ENCODE assay signal across 36 cellular contexts in the genomic region with DNA sequence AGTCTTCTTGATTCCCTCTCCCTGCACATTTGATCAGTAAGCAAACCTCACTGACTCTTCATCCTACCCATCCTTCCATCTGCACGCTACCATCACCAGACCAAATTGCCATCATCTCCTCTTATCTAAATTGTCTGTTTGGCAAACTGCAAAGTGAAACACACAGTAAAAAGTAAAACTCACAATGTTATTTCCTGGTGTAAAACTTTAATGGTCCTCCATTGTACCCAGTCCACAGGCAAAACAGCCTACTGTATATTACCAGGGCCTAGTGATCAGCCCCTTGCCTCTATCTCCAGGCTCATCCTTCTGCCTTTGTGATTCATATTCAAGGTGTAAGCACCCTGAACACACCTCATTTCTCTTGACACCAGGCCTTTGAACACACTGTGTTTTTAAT.
"Had no signal": no experiment of that assay in that cellular context is flagged by ENCODE, and none has a peak within 500 bp of the region (broad histone marks: within the 10 kb centered on the region; RNA-seq: fewer than 3 reads in every experiment).

No MANE protein-coding gene starts in this region.

- H3K4me3 Mint-ChIP-seq: activated naive CD4-positive, alpha-beta T cell treated with anti-CD3 and anti-CD28 coated beads for 36 hours; activated naive CD4-positive, alpha-beta T cell treated with anti-CD3 and anti-CD28 coated beads, Interleukin-2, amount 10 ng/mL, durations not matched to agents 7 days and 5 days; activated naive CD4-positive, alpha-beta T cell treated with anti-CD3 and anti-CD28 coated beads, Interleukin-2, amount 50 U/mL, for 24 hours; activated naive CD8-positive, alpha-beta T cell; activated naive CD8-positive, alpha-beta T cell treated with anti-CD3 and anti-CD28 coated beads for 36 hours; activated naive CD8-positive, alpha-beta T cell treated with anti-CD3 and anti-CD28 coated beads, Interleukin-2, amount 10 ng/mL, durations not matched to agents 7 days and 5 days; activated naive CD8-positive, alpha-beta T cell treated with anti-CD3 and anti-CD28 coated beads, Interleukin-2, amount 50 U/mL, for 24 hours; activated T-cell treated with anti-CD3 and anti-CD28 coated beads, Interleukin-2, amount 50 U/mL, for 24 hours; activated T-cell treated with anti-CD3 and anti-CD28 coated beads, Interleukin-2, amount 50 U/mL, for 4 hours; activated T-cell treated with anti-CD3 and anti-CD28 coated beads, Interleukin-2, amount 50 U/mL, for 72 hours; activated T-helper 1 cell treated with anti-CD3 and anti-CD28 coated beads, Interleukin-12 subunit alpha, Interleukin-12 subunit beta, Interleukin-2, Interleukin-4 antibody, amounts not matched to agents 30 ng/mL and 10 ng/mL and 1 ng/mL, durations not matched to agents 14 hours and 24 hours and 36 hours; brain; central memory CD8-positive, alpha-beta T cell had no signal

- DNase-seq: activated effector memory CD4-positive, alpha-beta T cell treated with anti-CD3 and anti-CD28 coated beads, Interleukin-2, amount 50 U/mL, for 16 hours; activated effector memory CD4-positive, alpha-beta T cell treated with Interleukin-2 at 50 U/mL for 16 hours; activated gamma-delta T cell; activated gamma-delta T cell treated with Interleukin-2 at 50 U/mL for 16 hours; activated naive CD4-positive, alpha-beta T cell; activated naive CD4-positive, alpha-beta T cell treated with anti-CD3 and anti-CD28 coated beads for 36 hours; activated naive CD4-positive, alpha-beta T cell treated with anti-CD3 and anti-CD28 coated beads, Interleukin-2, amount 10 ng/mL, durations not matched to agents 7 days and 5 days; activated naive CD4-positive, alpha-beta T cell treated with anti-CD3 and anti-CD28 coated beads, Interleukin-2, amount 50 U/mL, for 16 hours; activated naive CD4-positive, alpha-beta T cell treated with Interleukin-2 at 50 U/mL for 16 hours; activated naive CD8-positive, alpha-beta T cell treated with anti-CD3 and anti-CD28 coated beads for 36 hours; activated naive CD8-positive, alpha-beta T cell treated with anti-CD3 and anti-CD28 coated beads, Interleukin-2, amount 10 ng/mL, durations not matched to agents 7 days and 5 days; activated naive CD8-positive, alpha-beta T cell treated with anti-CD3 and anti-CD28 coated beads, Interleukin-2, amount 50 U/mL, for 24 hours; activated T-cell treated with anti-CD3 and anti-CD28 coated beads for 4 hours; activated T-cell treated with anti-CD3 and anti-CD28 coated beads, Interleukin-2, amount 50 U/mL, for 1 hour; activated T-cell treated with anti-CD3 and anti-CD28 coated beads, Interleukin-2, amount 50 U/mL, for 24 hours; activated T-cell treated with anti-CD3 and anti-CD28 coated beads, Interleukin-2, amount 50 U/mL, for 4 hours; activated T-cell treated with anti-CD3 and anti-CD28 coated beads, Interleukin-2, amount 50 U/mL, for 48 hours; activated T-cell treated with anti-CD3 and anti-CD28 coated beads, Interleukin-2, amount 50 U/mL, for 72 hours; adrenal gland; amniotic stem cell; amygdala; anterior cingulate cortex; aorta; body of pancreas; brain microvascular endothelial cell; central memory CD4-positive, alpha-beta T cell; cerebellar nuclear complex had no signal

- H3K36me3 Mint-ChIP-seq: activated naive CD4-positive, alpha-beta T cell treated with anti-CD3 and anti-CD28 coated beads, Interleukin-2, amount 10 ng/mL, durations not matched to agents 7 days and 5 days; activated naive CD4-positive, alpha-beta T cell treated with anti-CD3 and anti-CD28 coated beads, Interleukin-2, amount 50 U/mL, for 24 hours; activated naive CD4-positive, alpha-beta T cell treated with anti-CD3 and anti-CD28 coated beads, Interleukin-2, amount 50 U/mL, for 72 hours; activated naive CD8-positive, alpha-beta T cell; activated naive CD8-positive, alpha-beta T cell treated with anti-CD3 and anti-CD28 coated beads for 36 hours; activated naive CD8-positive, alpha-beta T cell treated with anti-CD3 and anti-CD28 coated beads, Interleukin-2, amount 10 ng/mL, durations not matched to agents 7 days and 5 days had no signal

- H3K27ac Mint-ChIP-seq: activated naive CD4-positive, alpha-beta T cell treated with anti-CD3 and anti-CD28 coated beads for 36 hours; activated naive CD4-positive, alpha-beta T cell treated with anti-CD3 and anti-CD28 coated beads, Interleukin-2, amount 10 ng/mL, durations not matched to agents 7 days and 5 days; activated naive CD4-positive, alpha-beta T cell treated with anti-CD3 and anti-CD28 coated beads, Interleukin-2, amount 50 U/mL, for 24 hours; activated naive CD4-positive, alpha-beta T cell treated with anti-CD3 and anti-CD28 coated beads, Interleukin-2, amount 50 U/mL, for 72 hours; activated naive CD8-positive, alpha-beta T cell; activated naive CD8-positive, alpha-beta T cell treated with anti-CD3 and anti-CD28 coated beads for 36 hours; activated naive CD8-positive, alpha-beta T cell treated with anti-CD3 and anti-CD28 coated beads, Interleukin-2, amount 10 ng/mL, durations not matched to agents 7 days and 5 days; activated naive CD8-positive, alpha-beta T cell treated with anti-CD3 and anti-CD28 coated beads, Interleukin-2, amount 50 U/mL, for 24 hours; activated T-cell treated with anti-CD3 and anti-CD28 coated beads, Interleukin-2, amount 50 U/mL, for 24 hours; activated T-cell treated with anti-CD3 and anti-CD28 coated beads, Interleukin-2, amount 50 U/mL, for 72 hours; activated T-helper 1 cell treated with anti-CD3 and anti-CD28 coated beads, Interleukin-12 subunit alpha, Interleukin-12 subunit beta, Interleukin-2, Interleukin-4 antibody, amounts not matched to agents 30 ng/mL and 10 ng/mL and 1 ng/mL, durations not matched to agents 14 hours and 24 hours and 36 hours; activated T-helper 2 cell treated with anti-CD3 and anti-CD28 coated beads, Interferon-gamma antibody, Interleukin-2, Interleukin-4, amounts not matched to agents 10 μg/mL and 5 μg/mL and 100 μg/mL, durations not matched to agents 14 hours and 24 hours and 36 hours; brain had no signal

- H3K4me1 ChIP-seq: adrenal gland, ascending aorta, body of pancreas, breast epithelium had no signal

- H3K27ac ChIP-seq: adrenal gland, ascending aorta, body of pancreas, brain microvascular endothelial cell, breast epithelium had no signal

- H3K9me3 Mint-ChIP-seq: activated naive CD4-positive, alpha-beta T cell treated with anti-CD3 and anti-CD28 coated beads for 36 hours; activated naive CD4-positive, alpha-beta T cell treated with anti-CD3 and anti-CD28 coated beads, Interleukin-2, amount 10 ng/mL, durations not matched to agents 7 days and 5 days; activated naive CD4-positive, alpha-beta T cell treated with anti-CD3 and anti-CD28 coated beads, Interleukin-2, amount 50 U/mL, for 24 hours; activated naive CD4-positive, alpha-beta T cell treated with anti-CD3 and anti-CD28 coated beads, Interleukin-2, amount 50 U/mL, for 72 hours; activated naive CD8-positive, alpha-beta T cell treated with anti-CD3 and anti-CD28 coated beads for 36 hours; activated naive CD8-positive, alpha-beta T cell treated with anti-CD3 and anti-CD28 coated beads, Interleukin-2, amount 10 ng/mL, durations not matched to agents 7 days and 5 days; activated naive CD8-positive, alpha-beta T cell treated with anti-CD3 and anti-CD28 coated beads, Interleukin-2, amount 50 U/mL, for 24 hours; activated T-cell treated with anti-CD3 and anti-CD28 coated beads, Interleukin-2, amount 50 U/mL, for 24 hours; activated T-cell treated with anti-CD3 and anti-CD28 coated beads, Interleukin-2, amount 50 U/mL, for 4 hours; activated T-cell treated with anti-CD3 and anti-CD28 coated beads, Interleukin-2, amount 50 U/mL, for 72 hours; activated T-helper 1 cell treated with anti-CD3 and anti-CD28 coated beads, Interleukin-12 subunit alpha, Interleukin-12 subunit beta, Interleukin-2, Interleukin-4 antibody, amounts not matched to agents 30 ng/mL and 10 ng/mL and 1 ng/mL, durations not matched to agents 14 hours and 24 hours and 36 hours; activated T-helper 2 cell treated with anti-CD3 and anti-CD28 coated beads, Interferon-gamma antibody, Interleukin-2, Interleukin-4, amounts not matched to agents 10 μg/mL and 5 μg/mL and 100 μg/mL, durations not matched to agents 14 hours and 24 hours and 36 hours; brain; central memory CD8-positive, alpha-beta T cell had no signal

- H3K4me3 ChIP-seq: adrenal gland, ascending aorta, body of pancreas, breast epithelium had no signal

- H3K36me3 ChIP-seq: adrenal gland, brain microvascular endothelial cell, breast epithelium had no signal

- ATAC-seq: activated naive CD4-positive, alpha-beta T cell treated with anti-CD3 and anti-CD28 coated beads, Interleukin-2, amount 50 U/mL, for 72 hours; activated naive CD8-positive, alpha-beta T cell treated with anti-CD3 and anti-CD28 coated beads, Interleukin-2, amount 50 U/mL, for 24 hours; activated T-cell treated with anti-CD3 and anti-CD28 coated beads, Interleukin-2, amount 50 U/mL, for 4 hours; activated T-cell treated with anti-CD3 and anti-CD28 coated beads, Interleukin-2, amount 50 U/mL, for 72 hours; body of pancreas had no signal

- H3K9me3 ChIP-seq: adrenal gland, ascending aorta, body of pancreas, breast epithelium had no signal

- H3K4me1 Mint-ChIP-seq: activated naive CD4-positive, alpha-beta T cell treated with anti-CD3 and anti-CD28 coated beads, Interleukin-2, amount 10 ng/mL, durations not matched to agents 7 days and 5 days; activated naive CD4-positive, alpha-beta T cell treated with anti-CD3 and anti-CD28 coated beads, Interleukin-2, amount 50 U/mL, for 24 hours; activated naive CD8-positive, alpha-beta T cell treated with anti-CD3 and anti-CD28 coated beads for 36 hours; activated naive CD8-positive, alpha-beta T cell treated with anti-CD3 and anti-CD28 coated beads, Interleukin-2, amount 10 ng/mL, durations not matched to agents 7 days and 5 days; activated naive CD8-positive, alpha-beta T cell treated with anti-CD3 and anti-CD28 coated beads, Interleukin-2, amount 50 U/mL, for 24 hours; central memory CD8-positive, alpha-beta T cell had no signal

- H3K27me3 ChIP-seq: adrenal gland, ascending aorta, body of pancreas, brain microvascular endothelial cell, breast epithelium had no signal

- H3K27me3 Mint-ChIP-seq: activated naive CD4-positive, alpha-beta T cell treated with anti-CD3 and anti-CD28 coated beads, Interleukin-2, amount 10 ng/mL, durations not matched to agents 7 days and 5 days; activated naive CD8-positive, alpha-beta T cell treated with anti-CD3 and anti-CD28 coated beads, Interleukin-2, amount 10 ng/mL, durations not matched to agents 7 days and 5 days; activated T-cell treated with anti-CD3 and anti-CD28 coated beads, Interleukin-2, amount 50 U/mL, for 24 hours; brain; central memory CD8-positive, alpha-beta T cell had no signal
